In genomic region chr13:84487681-84488080, GRCh38 we compare ENCODE assay signal across 5 cellular contexts.
"Had no signal": no experiment of that assay in that cellular context is flagged by ENCODE, and none has a peak within 500 bp of the region (broad histone marks: within the 10 kb centered on the region; RNA-seq: fewer than 3 reads in every experiment).

No MANE protein-coding gene starts in this region.

- DNase-seq: H9, HCEC 1CT, IMR-90 had no signal

- ATAC-seq: GM23338, K562 had no signal
